21 cellular contexts compared by ENCODE assay signal in genomic region chr7:70321016-70321415, GRCh38.
DNase-seq lines count a peak whose midpoint lies in the region; ATAC-seq, FAIRE-seq and TF ChIP-seq lines count a peak whose summit lies in the region.
"Had no signal": no experiment of that assay in that cellular context is flagged by ENCODE, and none has a peak within 500 bp of the region (broad histone marks: within the 10 kb centered on the region; RNA-seq: fewer than 3 reads in every experiment).

No MANE protein-coding gene starts in this region.

- H3K4me2 ChIP-seq in keratinocyte (ENCODE audit: control insufficient read depth, extremely low read depth, insufficient read depth, low read depth, low read length): peak overlapping the region; percentile 59
- H3K4me2 ChIP-seq: BLaER1 treated with 17β-estradiol and CSF1 and Interleukin-3, amounts not matched to agents 10 nM and 100 nM had no signal

- peaks cover 10% of the 10 kb centered on the region for H3K9me3 Mint-ChIP-seq in activated T-helper 17 cell treated with anti-CD3 and anti-CD28 coated beads, Interleukin-2, amount 50 U/mL, for 72 hours
- H3K9me3 Mint-ChIP-seq: CD8-positive, alpha-beta T cell; IgD-negative memory B cell had no signal

- H3K4me3 Mint-ChIP-seq in activated T-helper 17 cell treated with anti-CD3 and anti-CD28 coated beads, Interleukin-2, amount 50 U/mL, for 72 hours: no peak overlapping the region
- H3K4me3 Mint-ChIP-seq: B cell; CD8-positive, alpha-beta T cell; HFFc6; IgD-negative memory B cell had no signal

- peak overlapping the region; percentile 50 for H3K27ac ChIP-seq in keratinocyte (ENCODE audit: control insufficient read depth, insufficient read depth, low read length)
- H3K27ac ChIP-seq: BLaER1 treated with 17β-estradiol and CSF1 and Interleukin-3, amounts not matched to agents 10 nM and 100 nM had no signal

- H4K20me1 ChIP-seq in keratinocyte (ENCODE audit: control insufficient read depth, extremely low read depth, insufficient read depth, low read length): no peaks in the 10 kb centered on the region
- H4K20me1 ChIP-seq: BLaER1 treated with 17β-estradiol and CSF1 and Interleukin-3, amounts not matched to agents 10 nM and 100 nM had no signal

- H3K27me3 ChIP-seq in bronchial epithelial cell (ENCODE audit: control insufficient read depth, insufficient read depth, low read length) (no peaks in the 10 kb centered on the region), keratinocyte (ENCODE audit: control insufficient read depth, extremely low read depth, insufficient read depth, low read length) (no peaks in the 10 kb centered on the region)
- H3K27me3 ChIP-seq: BLaER1 treated with 17β-estradiol and CSF1 and Interleukin-3, amounts not matched to agents 10 nM and 100 nM had no signal

- no peaks in the 10 kb centered on the region for H3K36me3 Mint-ChIP-seq in activated T-helper 17 cell treated with anti-CD3 and anti-CD28 coated beads, Interleukin-2, amount 50 U/mL, for 72 hours (ENCODE audit: low read depth)
- H3K36me3 Mint-ChIP-seq: CD8-positive, alpha-beta T cell; IgD-negative memory B cell had no signal

- no peaks in the 10 kb centered on the region for H3K9me3 ChIP-seq in keratinocyte (ENCODE audit: control insufficient read depth, low read depth, low read length)
- H3K9me3 ChIP-seq: BLaER1 treated with 17β-estradiol and CSF1 and Interleukin-3, amounts not matched to agents 10 nM and 100 nM had no signal

- no peaks in the 10 kb centered on the region for H3K36me3 ChIP-seq in bronchial epithelial cell (ENCODE audit: control insufficient read depth, insufficient read depth, low read length)
- H3K36me3 ChIP-seq in keratinocyte (ENCODE audit: control insufficient read depth in 2 of 2, extremely low read depth in 1 of 2, insufficient read depth in 2 of 2, low read length in 2 of 2): no peaks in the 10 kb centered on the region
- H3K36me3 ChIP-seq: BLaER1 treated with 17β-estradiol and CSF1 and Interleukin-3, amounts not matched to agents 10 nM and 100 nM had no signal

- FAIRE-seq in D721Med (lab: Jason Lieb, UNC): peak; percentile 66
- FAIRE-seq in bronchial epithelial cell (lab: Jason Lieb, UNC): no peak
- FAIRE-seq in keratinocyte (lab: Jason Lieb, UNC): peak; percentile 84
- FAIRE-seq: GM12892, GM18507, HepG2 had no signal

- no peaks in the 10 kb centered on the region for H3K27me3 Mint-ChIP-seq in activated T-helper 17 cell treated with anti-CD3 and anti-CD28 coated beads, Interleukin-2, amount 50 U/mL, for 72 hours
- H3K27me3 Mint-ChIP-seq: B cell, IgD-negative memory B cell had no signal

- H3K4me3 ChIP-seq in bronchial epithelial cell (ENCODE audit: low read depth, low read length) (no peak overlapping the region), keratinocyte (ENCODE audit: control insufficient read depth in 2 of 3, extremely low read depth in 1 of 3, insufficient read depth in 2 of 3, low read depth in 1 of 3, low read length in 3 of 3) (peak overlapping the region in 1 of 3 experiments; percentile 31)
- H3K4me3 ChIP-seq: BLaER1 treated with 17β-estradiol and CSF1 and Interleukin-3, amounts not matched to agents 10 nM and 100 nM had no signal

- no peaks in the 10 kb centered on the region for H3K9me1 ChIP-seq in keratinocyte (ENCODE audit: control insufficient read depth, extremely low read depth, insufficient read depth, low read length)

- H3K4me1 ChIP-seq in keratinocyte (ENCODE audit: control insufficient read depth, extremely low read depth, insufficient read depth, low read length): peaks cover 39% of the 10 kb centered on the region

- DNase-seq in D721Med (ENCODE audit: insufficient read length, low spot score): no peak
- peak; percentile 38 for DNase-seq in NCI-H69 (lab: John Stamatoyannopoulos, UW)
- peak; percentile 84 for DNase-seq in bronchial epithelial cell (ENCODE audit: low read depth)
- DNase-seq in keratinocyte (ENCODE audit: low read depth, low spot score): no peak
- DNase-seq in NCI-H1930 (lab: John Stamatoyannopoulos, UW): no peak
- DNase-seq: Calu3; CD8-positive, alpha-beta T cell; DMS153; DMS79; GDM1; GOT3; H7; HFFc6 had no signal

- H3K79me2 ChIP-seq in keratinocyte (ENCODE audit: control insufficient read depth, insufficient read depth, low read length): no peaks in the 10 kb centered on the region

- dilution Hi-C loops in keratinocyte (cut with MboI; ENCODE audit: extremely low pct_ligation_motif_present, low sequenced_read_pairs): no loop called here

- H3K4me1 Mint-ChIP-seq in activated T-helper 17 cell treated with anti-CD3 and anti-CD28 coated beads, Interleukin-2, amount 50 U/mL, for 72 hours: peaks cover 10% of the 10 kb centered on the region
- H3K4me1 Mint-ChIP-seq: B cell, IgD-negative memory B cell had no signal

- no peak overlapping the region for H3K27ac Mint-ChIP-seq in activated T-helper 17 cell treated with anti-CD3 and anti-CD28 coated beads, Interleukin-2, amount 50 U/mL, for 72 hours
- H3K27ac Mint-ChIP-seq: B cell; CD8-positive, alpha-beta T cell; HFFc6 had no signal

- no peak for ATAC-seq in activated T-helper 17 cell treated with anti-CD3 and anti-CD28 coated beads, Interleukin-2, amount 50 U/mL, for 72 hours (replicated peaks)
- ATAC-seq: CD8-positive, alpha-beta T cell; HCT116; HepG2 had no signal

- H2AFZ ChIP-seq in keratinocyte (ENCODE audit: control insufficient read depth, low read length): no peak overlapping the region

- H3K9ac ChIP-seq in keratinocyte (ENCODE audit: control insufficient read depth, extremely low read depth, insufficient read depth, low read length): no peak overlapping the region
- H3K9ac ChIP-seq: BLaER1 treated with 17β-estradiol and CSF1 and Interleukin-3, amounts not matched to agents 10 nM and 100 nM had no signal

- TF ChIP-seq CTCF in D721Med (IDR thresholded peaks at IDR 0.05; ENCODE audit: insufficient read depth, missing control alignments): no peak
- no peak for TF ChIP-seq CTCF in bronchial epithelial cell (IDR thresholded peaks at IDR 0.05; ENCODE audit: insufficient read depth, low read length, severe bottlenecking)
- no peak for TF ChIP-seq CTCF in keratinocyte (optimal IDR thresholded peaks at IDR 0.05 in 1 of 3, IDR thresholded peaks at IDR 0.05 in 1 of 3, conservative IDR thresholded peaks at IDR 0.05 in 1 of 3; ENCODE audit: extremely low read depth in 1 of 3, insufficient read depth in 2 of 3, low read length in 3 of 3)

Comparison
In these comparisons a context has a peak if more than half of its experiments do, and no peak if none do; other contexts are left out.
1. DNase-seq: peak in NCI-H69 (single experiment) and bronchial epithelial cell (single experiment); none in D721Med (single experiment), keratinocyte (single experiment) and NCI-H1930 (0 of 2).